ENCODE assay signal across 9 cellular contexts in the genomic region with DNA sequence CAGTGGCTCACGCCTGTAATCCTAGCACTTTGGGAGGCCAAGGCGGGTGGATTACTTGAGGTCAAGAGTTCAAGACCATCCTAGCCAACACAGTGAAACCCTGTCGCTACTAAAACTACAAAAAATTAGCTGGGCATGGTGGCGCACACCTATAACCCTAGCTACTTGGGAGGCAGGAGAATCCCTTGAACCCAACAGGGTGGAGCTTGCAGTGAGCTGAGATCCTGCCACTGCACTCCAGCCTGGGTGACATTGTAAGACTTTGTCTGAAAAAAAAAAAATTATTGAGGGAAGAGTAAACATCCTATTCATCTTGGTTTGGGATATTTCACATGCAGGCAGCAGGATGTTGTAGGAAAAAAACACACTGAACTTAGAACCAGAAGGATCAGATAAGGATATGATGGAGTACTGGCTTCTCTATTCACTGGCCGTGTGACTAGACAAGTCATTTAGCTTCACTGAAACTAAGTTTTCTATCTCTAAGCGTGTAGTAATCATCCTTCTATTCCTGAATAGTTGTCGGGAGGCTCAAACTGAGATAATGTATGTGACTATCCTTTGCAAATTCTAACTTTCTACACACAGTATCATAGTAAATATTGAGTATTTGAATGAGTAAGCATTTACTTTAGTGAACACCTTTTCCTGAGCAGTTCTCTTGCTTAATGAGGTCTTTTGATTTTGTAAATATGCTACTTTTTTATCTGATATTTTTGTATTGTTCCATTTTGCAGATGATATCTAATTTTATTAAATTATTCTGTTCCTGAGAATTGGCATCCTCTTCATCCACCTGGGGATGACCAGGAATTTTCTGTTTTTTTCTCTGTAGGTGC. TPM values are rescaled to one million over a fixed set of nuclear protein-coding genes. Genes with fewer than 3 reads are reported as not detected.
DNase-seq lines count a peak whose midpoint lies in the region; ATAC-seq, FAIRE-seq and TF ChIP-seq lines count a peak whose summit lies in the region.
"Had no signal": no experiment of that assay in that cellular context is flagged by ENCODE, and none has a peak within 500 bp of the region (broad histone marks: within the 10 kb centered on the region; RNA-seq: fewer than 3 reads in every experiment).

No MANE protein-coding gene starts in this region.

- no peak for DNase-seq in activated T-cell treated with anti-CD3 and anti-CD28 coated beads, Interleukin-2, amount 50 U/mL, for 4 hours
- DNase-seq in activated T-cell treated with anti-CD3 and anti-CD28 coated beads for 4 hours = no peak
- DNase-seq in activated CD4-positive, alpha-beta memory T cell treated with anti-CD3 and anti-CD28 coated beads, Interleukin-2, amount 10 ng/mL, durations not matched to agents 7 days and 5 days = no peak
- DNase-seq in keratinocyte (ENCODE audit: low read depth, low spot score) = no peak
- DNase-seq in NCI-H345 (lab: John Stamatoyannopoulos, UW) = no peak
- no peak for DNase-seq in DMS79 treated with DMSO at 0.1 percent for 48 hours (lab: John Stamatoyannopoulos, UW)
- DNase-seq: stimulated activated CD8-positive, alpha-beta memory T cell treated with anti-CD3 and anti-CD28 coated beads, Interleukin-4, amount 100 ng/mL, for 48 hours had no signal

- peaks cover 8% of the 10 kb centered on the region for H3K9me1 ChIP-seq in keratinocyte (ENCODE audit: control insufficient read depth, extremely low read depth, insufficient read depth, low read length)

- dilution Hi-C loops in keratinocyte (cut with MboI; ENCODE audit: extremely low pct_ligation_motif_present, low sequenced_read_pairs) = no loop called here

- peaks cover 29 to 44% of the 10 kb centered on the region in 2 experiments for H3K36me3 ChIP-seq in keratinocyte (ENCODE audit: control insufficient read depth in 2 of 2, extremely low read depth in 1 of 2, insufficient read depth in 2 of 2, low read length in 2 of 2)
- peaks cover 31% of the 10 kb centered on the region for H3K36me3 ChIP-seq in thymus (ENCODE audit: control insufficient read depth, insufficient read depth)

- no peaks in the 10 kb centered on the region for H3K9me3 ChIP-seq in keratinocyte (ENCODE audit: control insufficient read depth, low read depth, low read length)
- no peaks in the 10 kb centered on the region for H3K9me3 ChIP-seq in thymus (ENCODE audit: control insufficient read depth)

- no peak overlapping the region for H2AFZ ChIP-seq in keratinocyte (ENCODE audit: control insufficient read depth, low read length)

- FAIRE-seq in keratinocyte (lab: Jason Lieb, UNC) = no peak

- POLR2A ChIA-PET in activated CD4-positive, alpha-beta memory T cell treated with anti-CD3 and anti-CD28 coated beads, Interleukin-2, amount 10 ng/mL, durations not matched to agents 7 days and 5 days (lab: Charles Lee) = interaction anchor here (1.0 to 12.8 kb wide), 3 partner anchors 13 to 15 kb away, joined by 3 to 253 read pairs (median 13); a partner anchor contains a TSS

- peak overlapping the region; percentile 46 for H3K4me3 Mint-ChIP-seq in activated T-cell treated with anti-CD3 and anti-CD28 coated beads, Interleukin-2, amount 50 U/mL, for 4 hours
- H3K4me3 Mint-ChIP-seq in activated CD4-positive, alpha-beta memory T cell treated with anti-CD3 and anti-CD28 coated beads, Interleukin-2, amount 10 ng/mL, durations not matched to agents 7 days and 5 days = peak overlapping the region; percentile 42

- peaks cover 14% of the 10 kb centered on the region for H4K20me1 ChIP-seq in keratinocyte (ENCODE audit: control insufficient read depth, extremely low read depth, insufficient read depth, low read length)

- no peaks in the 10 kb centered on the region for H3K9me3 Mint-ChIP-seq in activated T-cell treated with anti-CD3 and anti-CD28 coated beads, Interleukin-2, amount 50 U/mL, for 4 hours
- no peaks in the 10 kb centered on the region for H3K9me3 Mint-ChIP-seq in activated CD4-positive, alpha-beta memory T cell treated with anti-CD3 and anti-CD28 coated beads, Interleukin-2, amount 10 ng/mL, durations not matched to agents 7 days and 5 days

- peaks cover 79% of the 10 kb centered on the region for H3K79me2 ChIP-seq in keratinocyte (ENCODE audit: control insufficient read depth, insufficient read depth, low read length)

- ATAC-seq in activated T-cell treated with anti-CD3 and anti-CD28 coated beads, Interleukin-2, amount 50 U/mL, for 4 hours = peak; percentile 29 to 59
- ATAC-seq in GM21390 (IDR thresholded peaks at IDR 0.05; ENCODE audit: unreplicated experiment) = no peak

- TF ChIP-seq CTCF in keratinocyte (optimal IDR thresholded peaks at IDR 0.05 in 1 of 3, IDR thresholded peaks at IDR 0.05 in 1 of 3, conservative IDR thresholded peaks at IDR 0.05 in 1 of 3; ENCODE audit: extremely low read depth in 1 of 3, insufficient read depth in 2 of 3, low read length in 3 of 3) = no peak

- H3K9ac ChIP-seq in keratinocyte (ENCODE audit: control insufficient read depth, extremely low read depth, insufficient read depth, low read length) = peak overlapping the region; percentile 19

- H3K4me2 ChIP-seq in keratinocyte (ENCODE audit: control insufficient read depth, extremely low read depth, insufficient read depth, low read depth, low read length) = peak overlapping the region; percentile 53

- H3K4me3 ChIP-seq in keratinocyte (ENCODE audit: control insufficient read depth in 2 of 3, extremely low read depth in 1 of 3, insufficient read depth in 2 of 3, low read depth in 1 of 3, low read length in 3 of 3) (peak overlapping the region in 1 of 3 experiments; percentile 3), thymus (ENCODE audit: low read length) (no peak overlapping the region)

- 90% methylated on average over 7 of the region's 7 CpGs for WGBS in thymus

- CTCF ChIA-PET in activated CD4-positive, alpha-beta memory T cell treated with anti-CD3 and anti-CD28 coated beads, Interleukin-2, amount 10 ng/mL, durations not matched to agents 7 days and 5 days (lab: Charles Lee) = interaction anchor here (1.0 to 1.6 kb wide), 6 partner anchors 12 to 24 kb away, joined by 3 to 6 read pairs (median 5); no protein-coding TSS in a partner anchor

- H3K27ac ChIP-seq in keratinocyte (ENCODE audit: control insufficient read depth, insufficient read depth, low read length) (peak overlapping the region; percentile 19), thymus (ENCODE audit: low read depth) (peak overlapping the region; percentile 67)

- H3K27ac Mint-ChIP-seq in activated CD4-positive, alpha-beta memory T cell treated with anti-CD3 and anti-CD28 coated beads, Interleukin-2, amount 10 ng/mL, durations not matched to agents 7 days and 5 days = peak overlapping the region; percentile 88

- H3K4me1 ChIP-seq in keratinocyte (ENCODE audit: control insufficient read depth, extremely low read depth, insufficient read depth, low read length) = peaks cover 36% of the 10 kb centered on the region
- H3K4me1 ChIP-seq in thymus (ENCODE audit: control insufficient read depth, insufficient read depth, low read length) = peaks cover 27% of the 10 kb centered on the region

- H3K4me1 Mint-ChIP-seq in activated T-cell treated with anti-CD3 and anti-CD28 coated beads, Interleukin-2, amount 50 U/mL, for 4 hours (ENCODE audit: low read depth) = peaks cover 92% of the 10 kb centered on the region
- peaks cover 89% of the 10 kb centered on the region for H3K4me1 Mint-ChIP-seq in activated CD4-positive, alpha-beta memory T cell treated with anti-CD3 and anti-CD28 coated beads, Interleukin-2, amount 10 ng/mL, durations not matched to agents 7 days and 5 days

- H3K27me3 ChIP-seq in keratinocyte (ENCODE audit: control insufficient read depth, extremely low read depth, insufficient read depth, low read length) (no peaks in the 10 kb centered on the region), thymus (ENCODE audit: control insufficient read depth, insufficient read depth) (no peaks in the 10 kb centered on the region)

- peaks cover 48% of the 10 kb centered on the region for H3K36me3 Mint-ChIP-seq in activated T-cell treated with anti-CD3 and anti-CD28 coated beads, Interleukin-2, amount 50 U/mL, for 4 hours (ENCODE audit: insufficient read depth)
- peaks cover 85% of the 10 kb centered on the region for H3K36me3 Mint-ChIP-seq in activated CD4-positive, alpha-beta memory T cell treated with anti-CD3 and anti-CD28 coated beads, Interleukin-2, amount 10 ng/mL, durations not matched to agents 7 days and 5 days (ENCODE audit: low read depth)

- no peaks in the 10 kb centered on the region for H3K27me3 Mint-ChIP-seq in activated T-cell treated with anti-CD3 and anti-CD28 coated beads, Interleukin-2, amount 50 U/mL, for 4 hours (ENCODE audit: low read depth)
- H3K27me3 Mint-ChIP-seq in activated CD4-positive, alpha-beta memory T cell treated with anti-CD3 and anti-CD28 coated beads, Interleukin-2, amount 10 ng/mL, durations not matched to agents 7 days and 5 days = no peaks in the 10 kb centered on the region

RNA-seq across cellular contexts. Expression of a gene that starts 18.1 kb away (rescaled TPM):
- total RNA-seq in activated T-cell treated with anti-CD3 and anti-CD28 coated beads, Interleukin-2, amount 50 U/mL, for 4 hours = 100 to 1,000 TPM; 349 to 426 (median 389) TPM
- 100 to 1,000 TPM; 890 to 908 TPM for total RNA-seq in activated CD4-positive, alpha-beta memory T cell treated with anti-CD3 and anti-CD28 coated beads, Interleukin-2, amount 10 ng/mL, durations not matched to agents 7 days and 5 days
- polyA plus RNA-seq in keratinocyte (891 to 1,048 TPM (median 959 TPM) in 3 replicates), thymus (202 TPM)
- polyA plus RNA-seq in keratinocyte (2011; ENCODE audit: low read depth) = 326 TPM
- 709 and 1,075 TPM in 2 replicates for polyA plus RNA-seq in keratinocyte (2011; cell fraction: cytosol; rRNA removed)
- polyA plus RNA-seq in keratinocyte (2011; cell fraction: nucleus; rRNA removed) = 719 and 800 TPM in 2 replicates
- polyA plus RNA-seq in keratinocyte (2012; ENCODE audit: low replicate concordance) = 341 and 764 TPM in 2 replicates
- polyA minus RNA-seq in keratinocyte = 321 to 717 TPM (median 599 TPM) in 3 replicates
- 500 TPM for polyA minus RNA-seq in keratinocyte (2011; cell fraction: cytosol; rRNA and poly(A)+ RNA removed)
- polyA minus RNA-seq in keratinocyte (2011; cell fraction: nucleus; rRNA and poly(A)+ RNA removed) = 428 and 621 TPM in 2 replicates

RNA-seq across cellular contexts. Expression of a gene that starts 38.4 kb away (rescaled TPM):
- total RNA-seq in activated T-cell treated with anti-CD3 and anti-CD28 coated beads, Interleukin-2, amount 50 U/mL, for 4 hours = 100 to 1,000 TPM in 2 of 3 donors, 10 to 100 TPM in 1; 96.8 to 118 (median 109) TPM
- total RNA-seq in activated CD4-positive, alpha-beta memory T cell treated with anti-CD3 and anti-CD28 coated beads, Interleukin-2, amount 10 ng/mL, durations not matched to agents 7 days and 5 days = 10 to 100 TPM; 76.9 to 83.4 TPM
- polyA plus RNA-seq in keratinocyte (43.8 to 58.9 TPM (median 52.7 TPM) in 3 replicates), thymus (97.3 TPM)
- polyA plus RNA-seq in keratinocyte (2011; ENCODE audit: low read depth) = 12.7 TPM
- 24.5 and 47.3 TPM in 2 replicates for polyA plus RNA-seq in keratinocyte (2011; cell fraction: cytosol; rRNA removed)
- 49.6 and 53.2 TPM in 2 replicates for polyA plus RNA-seq in keratinocyte (2011; cell fraction: nucleus; rRNA removed)
- polyA plus RNA-seq in keratinocyte (2012; ENCODE audit: low replicate concordance) = 34.9 and 47.2 TPM in 2 replicates
- polyA minus RNA-seq in keratinocyte = 27.7 to 58.7 TPM (median 50.4 TPM) in 3 replicates
- polyA minus RNA-seq in keratinocyte (2011; cell fraction: cytosol; rRNA and poly(A)+ RNA removed) = 17.3 TPM
- polyA minus RNA-seq in keratinocyte (2011; cell fraction: nucleus; rRNA and poly(A)+ RNA removed) = 22.8 and 49.0 TPM in 2 replicates
